Comparison of ENCODE assay signal across 11 cellular contexts in genomic region chr10:32960022-32960421, GRCh38. TPM values are rescaled to one million over a fixed set of nuclear protein-coding genes. Genes with fewer than 3 reads are reported as not detected.
DNase-seq lines count a peak whose midpoint lies in the region; ATAC-seq and TF ChIP-seq lines count a peak whose summit lies in the region.
"Had no signal": no experiment of that assay in that cellular context is flagged by ENCODE, and none has a peak within 500 bp of the region (broad histone marks: within the 10 kb centered on the region; RNA-seq: fewer than 3 reads in every experiment).

No MANE protein-coding gene starts in this region.

- peak overlapping the region; percentile 95 for H3K9ac ChIP-seq in skeletal muscle satellite cell (ENCODE audit: low read depth, low read length)

- H3K9me3 ChIP-seq in RWPE2 (ENCODE audit: severe bottlenecking) (no peaks in the 10 kb centered on the region), skeletal muscle satellite cell (replicated peaks; ENCODE audit: low read length) (no peaks in the 10 kb centered on the region)
- H3K9me3 ChIP-seq: neutrophil had no signal

- H3K4me1 ChIP-seq in RWPE2 (ENCODE audit: insufficient read depth, poor library complexity, severe bottlenecking) (peaks cover 32% of the 10 kb centered on the region), skeletal muscle satellite cell (ENCODE audit: control insufficient read depth, insufficient read depth, low read length) (peaks cover 48% of the 10 kb centered on the region)

- no peak for TF ChIP-seq CTCF in RWPE2 (IDR thresholded peaks at IDR 0.05; ENCODE audit: poor library complexity, severe bottlenecking)
- no peak for TF ChIP-seq CTCF in fibroblast of pulmonary artery (IDR thresholded peaks at IDR 0.05; ENCODE audit: low read length, missing control alignments)

- peak overlapping the region; percentile 88 for H3K4me2 ChIP-seq in skeletal muscle satellite cell (ENCODE audit: low read length)

- peak overlapping the region; percentile 95 for H3K27ac ChIP-seq in RWPE2 (ENCODE audit: poor library complexity, severe bottlenecking)
- H3K27ac ChIP-seq: neutrophil had no signal

- DNase-seq in NCI-H748 (lab: John Stamatoyannopoulos, UW; ENCODE audit: unreplicated experiment) (peak; percentile 2), NCI-H748 treated with DMSO at 0.1 percent for 48 hours (lab: John Stamatoyannopoulos, UW) (no peak), RWPE2 (ENCODE audit: low spot score) (no peak), fibroblast of pulmonary artery (ENCODE audit: low read depth) (no peak), 8988T (no peak), NCI-H128 (lab: John Stamatoyannopoulos, UW; ENCODE audit: unreplicated experiment) (no peak)
- DNase-seq: effector memory CD4-positive, alpha-beta T cell; stimulated activated CD8-positive, alpha-beta memory T cell treated with anti-CD3 and anti-CD28 coated beads, Interleukin-4, amount 100 ng/mL, for 48 hours had no signal

- ATAC-seq in RWPE2 (ENCODE audit: low read depth) (no peak), HG03095 (IDR thresholded peaks at IDR 0.05; ENCODE audit: unreplicated experiment) (no peak)

- H3K4me3 ChIP-seq in RWPE2 (ENCODE audit: severe bottlenecking) (peak overlapping the region; percentile 83), fibroblast of pulmonary artery (replicated peaks; ENCODE audit: low read depth, low read length) (peak overlapping the region; percentile 83), skeletal muscle satellite cell (ENCODE audit: low read length) (peak overlapping the region; percentile 74)

- H3K36me3 ChIP-seq in RWPE2 (ENCODE audit: low read depth) (peaks cover 23% of the 10 kb centered on the region), skeletal muscle satellite cell (ENCODE audit: insufficient read depth, low read length) (peaks cover 13% of the 10 kb centered on the region)
- H3K36me3 ChIP-seq: neutrophil had no signal

- H3K27me3 ChIP-seq in RWPE2 (ENCODE audit: insufficient read depth, poor library complexity, severe bottlenecking) (no peaks in the 10 kb centered on the region), skeletal muscle satellite cell (ENCODE audit: control insufficient read depth, insufficient read depth, low read length) (no peaks in the 10 kb centered on the region)

RNA-seq across cellular contexts. Expression of gene ITGB1, which starts 2.0 kb away (rescaled TPM):
- 1,153 and 1,263 TPM in 2 replicates for total RNA-seq in skeletal muscle satellite cell (2012; rRNA removed)
